In the genomic region with DNA sequence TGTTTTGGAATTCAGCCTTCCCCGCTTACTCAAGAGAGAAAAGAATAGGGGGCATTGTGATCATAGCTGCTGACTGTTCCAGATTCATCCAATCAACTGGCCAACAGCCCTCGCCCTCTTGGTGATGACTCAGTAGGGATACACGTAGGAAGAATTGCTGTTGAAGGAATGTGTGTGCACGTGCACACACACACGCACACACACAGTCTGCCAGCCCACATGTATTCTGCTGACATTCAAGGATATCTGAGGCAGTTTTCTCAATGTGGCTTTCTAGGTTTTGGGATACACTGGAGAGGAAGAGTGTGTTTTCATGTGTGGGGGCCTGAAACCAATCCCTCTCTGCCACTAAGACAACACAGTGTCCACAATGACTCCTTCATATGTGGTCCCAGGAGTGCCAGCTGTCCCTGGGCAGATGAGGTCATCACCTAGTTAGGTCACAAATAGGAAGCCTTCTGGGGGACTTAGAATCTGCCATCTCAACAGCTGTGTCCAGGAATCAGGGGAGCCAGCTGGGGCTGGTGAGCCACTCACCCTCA, we compare ENCODE assay signal across 14 cellular contexts.
A peak's percentile ranks its signal among the peaks of the same experiment; 100 is the strongest.
DNase-seq lines count a peak whose midpoint lies in the region; ATAC-seq and TF ChIP-seq lines count a peak whose summit lies in the region.
"Had no signal": no experiment of that assay in that cellular context is flagged by ENCODE, and none has a peak within 500 bp of the region (broad histone marks: within the 10 kb centered on the region; RNA-seq: fewer than 3 reads in every experiment).

No MANE protein-coding gene starts in this region.

- H3K4me1 ChIP-seq in IMR-90 (ENCODE audit: control insufficient read depth, insufficient read depth, low read length) = peaks cover 7% of the 10 kb centered on the region
- peaks cover 11% of the 10 kb centered on the region for H3K4me1 ChIP-seq in endodermal cell (ENCODE audit: control insufficient read depth, insufficient read depth, low read length)
- H3K4me1 ChIP-seq: Peyer's patch, tibial artery had no signal

- H3K4me3 Mint-ChIP-seq in endodermal cell (no peak overlapping the region), nephron (no peak overlapping the region)
- H3K4me3 Mint-ChIP-seq: neural crest cell had no signal

- no CpG with 5 or more reads among the region's 5 CpGs for WGBS in IMR-90 (ENCODE audit: extremely low coverage in 2 of 2, insufficient read length in 1 of 2), 2 experiments
- 99 to 100% methylated on average over 1 to 5 of the region's 5 CpGs for WGBS in endodermal cell (ENCODE audit: insufficient coverage in 1 of 2, insufficient read length in 1 of 2), 2 experiments

- H3K23ac ChIP-seq in IMR-90 (ENCODE audit: low read depth, low read length) = no peak overlapping the region; the same call in 1 of the 2 replicates

- dilution Hi-C loops in IMR-90 (cut with HindIII; ENCODE audit: low sequenced_read_pairs, unreplicated experiment) = no loop called here

- in situ Hi-C loops in IMR-90 (cut with MboI; ENCODE audit: low sequenced_read_pairs) = no loop called here

- peak overlapping the region; percentile 67 for H2BK120ac ChIP-seq in IMR-90 (ENCODE audit: low read depth, low read length)

- H4K20me1 ChIP-seq in IMR-90 (ENCODE audit: insufficient read depth, low read length) = no peaks in the 10 kb centered on the region

- H3K36me3 Mint-ChIP-seq in endodermal cell (ENCODE audit: low read depth) = no peaks in the 10 kb centered on the region
- H3K36me3 Mint-ChIP-seq in nephron (ENCODE audit: low read depth) = no peaks in the 10 kb centered on the region

- H3K79me1 ChIP-seq in IMR-90 (ENCODE audit: low read depth in 1 of 2, low read length in 2 of 2) = no peaks in the 10 kb centered on the region; a peak in 1 of 4 replicates

- H3K9ac ChIP-seq in IMR-90 (ENCODE audit: low read depth, low read length) = no peak overlapping the region
- no peak overlapping the region for H3K9ac ChIP-seq in endodermal cell (ENCODE audit: extremely low read depth, low read length, poor library complexity, severe bottlenecking)

- H3K27me3 Mint-ChIP-seq in endodermal cell (ENCODE audit: insufficient read depth) (peaks cover 55% of the 10 kb centered on the region), nephron (ENCODE audit: low read depth) (peaks cover 4% of the 10 kb centered on the region)

- no peak for TF ChIP-seq RAD21 in IMR-90 (IDR thresholded peaks at IDR 0.05; ENCODE audit: low read length)

- H2AFZ ChIP-seq in IMR-90 (replicated peaks; ENCODE audit: low read length, poor library complexity) = peak overlapping the region; percentile 40

- peak overlapping the region; percentile 38; the same call in 1 of the 2 replicates for H4K5ac ChIP-seq in IMR-90 (ENCODE audit: low read depth, low read length)

- TF ChIP-seq POLR2A in IMR-90 (IDR thresholded peaks at IDR 0.05; ENCODE audit: low read depth, low read length) = no peak

- peaks cover 53% of the 10 kb centered on the region for H3K4me1 Mint-ChIP-seq in endodermal cell
- peaks cover 55% of the 10 kb centered on the region for H3K4me1 Mint-ChIP-seq in nephron

- CTCF ChIA-PET in IMR-90 (lab: Yijun Ruan, JAX) = no interaction called here

- H3K27me3 ChIP-seq in IMR-90 (ENCODE audit: control insufficient read depth, insufficient read depth, low read length) = peaks cover 2% of the 10 kb centered on the region
- H3K27me3 ChIP-seq in endodermal cell (ENCODE audit: control insufficient read depth, insufficient read depth, low read length, poor library complexity, severe bottlenecking) = peaks cover 34% of the 10 kb centered on the region
- H3K27me3 ChIP-seq: Peyer's patch, tibial artery had no signal

- peak overlapping the region; percentile 26; the same call in 1 of the 2 replicates for H3K14ac ChIP-seq in IMR-90 (replicated peaks; ENCODE audit: low read depth, low read length)

- H3K36me3 ChIP-seq in IMR-90 (ENCODE audit: control insufficient read depth, insufficient read depth, low read length) = no peaks in the 10 kb centered on the region
- no peaks in the 10 kb centered on the region for H3K36me3 ChIP-seq in endodermal cell (ENCODE audit: control insufficient read depth, insufficient read depth, low read length)
- H3K36me3 ChIP-seq: Peyer's patch, tibial artery had no signal

- DNase-seq in AG09319 (ENCODE audit: extremely low read depth, low read depth) = peak; percentile 58
- peak; percentile 97 for DNase-seq in IMR-90
- no peak for DNase-seq in endodermal cell
- DNase-seq in NCI-H2029 (lab: John Stamatoyannopoulos, UW) = no peak
- DNase-seq in CD1c-positive myeloid dendritic cell (ENCODE audit: extremely low spot score) = no peak
- no peak for DNase-seq in hepatic stellate cell (ENCODE audit: low spot score)
- DNase-seq: activated CD4-positive, alpha-beta T cell treated with anti-CD3 and anti-CD28 coated beads for 4 hours; activated gamma-delta T cell treated with Interleukin-2 at 50 U/mL for 16 hours; NCI-H187; Peyer's patch; tibial artery had no signal

- H3K9me3 Mint-ChIP-seq in endodermal cell (no peaks in the 10 kb centered on the region), nephron (no peaks in the 10 kb centered on the region)
- H3K9me3 Mint-ChIP-seq: neural crest cell had no signal

- H3K4me2 ChIP-seq in IMR-90 (ENCODE audit: low read depth, low read length) = no peak overlapping the region

- H3K18ac ChIP-seq in IMR-90 (ENCODE audit: low read depth, low read length) = peak overlapping the region; percentile 59

- POLR2A ChIA-PET in IMR-90 (lab: Charles Lee; ENCODE audit: unreplicated experiment) = no interaction called here

- intact Hi-C loops in IMR-90 (cut with micrococcal nuclease) = no loop called here

- peak overlapping the region; percentile 50; the same call in 1 of the 2 replicates for H2BK20ac ChIP-seq in IMR-90 (ENCODE audit: low read depth, low read length)

- H2AK9ac ChIP-seq in IMR-90 (replicated peaks; ENCODE audit: low read depth, low read length, poor library complexity) = peak overlapping the region; percentile 12

- peak overlapping the region; percentile 63 for H2BK5ac ChIP-seq in IMR-90 (ENCODE audit: low read depth, low read length, poor library complexity, severe bottlenecking)

- no TSS peak for BruUV-seq in IMR-90 (replicated peaks; lab: Mats Ljungman, UMichigan)

- H2BK15ac ChIP-seq in IMR-90 (ENCODE audit: low read depth, low read length) = peak overlapping the region; percentile 64

- peak overlapping the region; percentile 76 for H3K4ac ChIP-seq in IMR-90 (ENCODE audit: low read depth, low read length)

- H3K56ac ChIP-seq in IMR-90 (ENCODE audit: extremely low read depth, insufficient read depth, low read length) = no peak overlapping the region

- H3K27ac ChIP-seq in IMR-90 (ENCODE audit: insufficient read depth, low read length) (peak overlapping the region; percentile 25), endodermal cell (ENCODE audit: low read depth, low read length) (peak overlapping the region; percentile 45)
- H3K27ac ChIP-seq: Peyer's patch, tibial artery had no signal

- peak; percentile 90 for ATAC-seq in IMR-90 (ENCODE audit: low read depth)
- no peak for ATAC-seq in HG03378 (IDR thresholded peaks at IDR 0.05; ENCODE audit: unreplicated experiment)

- H3K4me3 ChIP-seq in IMR-90 (ENCODE audit: insufficient read depth, low read depth, low read length) (no peak overlapping the region), endodermal cell (ENCODE audit: low read length) (no peak overlapping the region)
- H3K4me3 ChIP-seq: Peyer's patch, tibial artery had no signal

- H4K8ac ChIP-seq in IMR-90 (ENCODE audit: low read depth in 2 of 2, low read length in 2 of 2) = peak overlapping the region in 1 of 2 experiments; percentile 31; a peak in 2 of 4 replicates

- H3K27ac Mint-ChIP-seq in endodermal cell (no peak overlapping the region), nephron (peak overlapping the region; percentile 38 to 70 (median 65))

- peak overlapping the region; percentile 30; the same call in 1 of the 2 replicates for H2AK5ac ChIP-seq in IMR-90 (ENCODE audit: low read depth, low read length)

- H3K9me1 ChIP-seq in IMR-90 (ENCODE audit: insufficient read depth, low read length) = no peaks in the 10 kb centered on the region

- H4K91ac ChIP-seq in IMR-90 (ENCODE audit: insufficient read depth, low read depth, low read length) = peak overlapping the region; percentile 78

- H3K9me3 ChIP-seq in IMR-90 (ENCODE audit: control insufficient read depth, insufficient read depth, low read length) (no peaks in the 10 kb centered on the region), endodermal cell (ENCODE audit: control insufficient read depth, low read length) (no peaks in the 10 kb centered on the region)
- H3K9me3 ChIP-seq: Peyer's patch, tibial artery had no signal

- TF ChIP-seq CTCF in AG09319 (IDR thresholded peaks at IDR 0.05; ENCODE audit: low read depth, low read length) (no peak), IMR-90 (conservative IDR thresholded peaks at IDR 0.05; ENCODE audit: low read depth, low read length) (no peak), endodermal cell (conservative IDR thresholded peaks at IDR 0.05) (no peak), nephron (IDR thresholded peaks at IDR 0.05; ENCODE audit: unreplicated experiment in 3 of 3) (no peak)

TF ChIP-seq in IMR-90, 13 proteins besides CTCF, POLR2A, EP300 and RAD21:
- peak; percentile 50; the same call in 1 of the 2 replicates for TF ChIP-seq CEBPB (IDR thresholded peaks at IDR 0.05; ENCODE audit: low read depth, low read length)
- no peak for TF ChIP-seq RFX5 (IDR thresholded peaks at IDR 0.05; ENCODE audit: low read depth, low read length)
- peak; percentile 60; the same call in 1 of the 2 replicates for TF ChIP-seq MAFK (IDR thresholded peaks at IDR 0.05; ENCODE audit: low read depth, low read length)
- no peak for TF ChIP-seq MAZ (IDR thresholded peaks at IDR 0.05; ENCODE audit: borderline replicate concordance, low read depth, low read length)
- peak; percentile 4; the same call in 1 of the 2 replicates for TF ChIP-seq NFE2L2 (IDR thresholded peaks at IDR 0.05; ENCODE audit: low read depth, low read length)
- TF ChIP-seq RCOR1 (IDR thresholded peaks at IDR 0.05; ENCODE audit: insufficient replicate concordance, low read length) = no peak
- peak; percentile 62 for TF ChIP-seq FOS (IDR thresholded peaks at IDR 0.05; ENCODE audit: low read depth, low read length)
- TF ChIP-seq, protein P1, sequence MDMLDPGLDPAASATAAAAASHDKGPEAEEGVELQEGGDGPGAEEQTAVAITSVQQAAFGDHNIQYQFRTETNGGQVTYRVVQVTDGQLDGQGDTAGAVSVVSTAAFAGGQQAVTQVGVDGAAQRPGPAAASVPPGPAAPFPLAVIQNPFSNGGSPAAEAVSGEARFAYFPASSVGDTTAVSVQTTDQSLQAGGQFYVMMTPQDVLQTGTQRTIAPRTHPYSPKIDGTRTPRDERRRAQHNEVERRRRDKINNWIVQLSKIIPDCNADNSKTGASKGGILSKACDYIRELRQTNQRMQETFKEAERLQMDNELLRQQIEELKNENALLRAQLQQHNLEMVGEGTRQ (IDR thresholded peaks at IDR 0.05; ENCODE audit: low read depth, low read length) = peak; percentile 55; the same call in 1 of the 2 replicates
- TF ChIP-seq MXI1 (IDR thresholded peaks at IDR 0.05; ENCODE audit: borderline replicate concordance, low read depth, low read length) = peak; percentile 51; the same call in 1 of the 2 replicates
- TF ChIP-seq BHLHE40 (IDR thresholded peaks at IDR 0.05; ENCODE audit: low read depth, low read length) = peak; percentile 100

Comparison
In these comparisons a context has a peak if more than half of its experiments do, and no peak if none do; other contexts are left out.
1. DNase-seq: peak in AG09319 (single experiment) and IMR-90 (single experiment); none in endodermal cell (single experiment), NCI-H2029 (single experiment), CD1c-positive myeloid dendritic cell (single experiment) and hepatic stellate cell (single experiment).